In genomic region chr13:34320084-34320483, GRCh38 we compare ENCODE assay signal across 37 cellular contexts.
"Had no signal": no experiment of that assay in that cellular context is flagged by ENCODE, and none has a peak within 500 bp of the region (broad histone marks: within the 10 kb centered on the region; RNA-seq: fewer than 3 reads in every experiment).

No MANE protein-coding gene starts in this region.

- H3K9me3 ChIP-seq: adrenal gland, ascending aorta, body of pancreas, breast epithelium had no signal

- H3K27ac ChIP-seq: adrenal gland, ascending aorta, body of pancreas, brain microvascular endothelial cell, breast epithelium, cardiac muscle cell had no signal

- H3K4me3 ChIP-seq: adrenal gland, ascending aorta, body of pancreas, breast epithelium, cardiac muscle cell had no signal

- H3K4me1 Mint-ChIP-seq: activated naive CD4-positive, alpha-beta T cell treated with anti-CD3 and anti-CD28 coated beads, Interleukin-2, amount 10 ng/mL, durations not matched to agents 7 days and 5 days; activated naive CD4-positive, alpha-beta T cell treated with anti-CD3 and anti-CD28 coated beads, Interleukin-2, amount 50 U/mL, for 24 hours; activated naive CD8-positive, alpha-beta T cell treated with anti-CD3 and anti-CD28 coated beads for 36 hours; activated naive CD8-positive, alpha-beta T cell treated with anti-CD3 and anti-CD28 coated beads, Interleukin-2, amount 10 ng/mL, durations not matched to agents 7 days and 5 days; activated naive CD8-positive, alpha-beta T cell treated with anti-CD3 and anti-CD28 coated beads, Interleukin-2, amount 50 U/mL, for 24 hours; activated T-helper 17 cell treated with anti-CD3 and anti-CD28 coated beads, Interleukin-2, amount 50 U/mL, for 72 hours; central memory CD8-positive, alpha-beta T cell had no signal

- H3K4me3 Mint-ChIP-seq: activated naive CD4-positive, alpha-beta T cell treated with anti-CD3 and anti-CD28 coated beads for 36 hours; activated naive CD4-positive, alpha-beta T cell treated with anti-CD3 and anti-CD28 coated beads, Interleukin-2, amount 10 ng/mL, durations not matched to agents 7 days and 5 days; activated naive CD4-positive, alpha-beta T cell treated with anti-CD3 and anti-CD28 coated beads, Interleukin-2, amount 50 U/mL, for 24 hours; activated naive CD8-positive, alpha-beta T cell; activated naive CD8-positive, alpha-beta T cell treated with anti-CD3 and anti-CD28 coated beads for 36 hours; activated naive CD8-positive, alpha-beta T cell treated with anti-CD3 and anti-CD28 coated beads, Interleukin-2, amount 10 ng/mL, durations not matched to agents 7 days and 5 days; activated naive CD8-positive, alpha-beta T cell treated with anti-CD3 and anti-CD28 coated beads, Interleukin-2, amount 50 U/mL, for 24 hours; activated T-cell treated with anti-CD3 and anti-CD28 coated beads, Interleukin-2, amount 50 U/mL, for 24 hours; activated T-cell treated with anti-CD3 and anti-CD28 coated beads, Interleukin-2, amount 50 U/mL, for 4 hours; activated T-cell treated with anti-CD3 and anti-CD28 coated beads, Interleukin-2, amount 50 U/mL, for 72 hours; activated T-helper 1 cell treated with anti-CD3 and anti-CD28 coated beads, Interleukin-12 subunit alpha, Interleukin-12 subunit beta, Interleukin-2, Interleukin-4 antibody, amounts not matched to agents 30 ng/mL and 10 ng/mL and 1 ng/mL, durations not matched to agents 14 hours and 24 hours and 36 hours; activated T-helper 17 cell treated with anti-CD3 and anti-CD28 coated beads, Interleukin-2, amount 50 U/mL, for 72 hours; brain; central memory CD8-positive, alpha-beta T cell had no signal

- H3K4me1 ChIP-seq: adrenal gland, ascending aorta, breast epithelium had no signal

- DNase-seq: activated effector memory CD4-positive, alpha-beta T cell treated with anti-CD3 and anti-CD28 coated beads, Interleukin-2, amount 50 U/mL, for 16 hours; activated effector memory CD4-positive, alpha-beta T cell treated with Interleukin-2 at 50 U/mL for 16 hours; activated gamma-delta T cell; activated gamma-delta T cell treated with Interleukin-2 at 50 U/mL for 16 hours; activated naive CD4-positive, alpha-beta T cell; activated naive CD4-positive, alpha-beta T cell treated with anti-CD3 and anti-CD28 coated beads for 36 hours; activated naive CD4-positive, alpha-beta T cell treated with anti-CD3 and anti-CD28 coated beads, Interleukin-2, amount 10 ng/mL, durations not matched to agents 7 days and 5 days; activated naive CD4-positive, alpha-beta T cell treated with anti-CD3 and anti-CD28 coated beads, Interleukin-2, amount 50 U/mL, for 16 hours; activated naive CD4-positive, alpha-beta T cell treated with Interleukin-2 at 50 U/mL for 16 hours; activated naive CD8-positive, alpha-beta T cell treated with anti-CD3 and anti-CD28 coated beads for 36 hours; activated naive CD8-positive, alpha-beta T cell treated with anti-CD3 and anti-CD28 coated beads, Interleukin-2, amount 10 ng/mL, durations not matched to agents 7 days and 5 days; activated naive CD8-positive, alpha-beta T cell treated with anti-CD3 and anti-CD28 coated beads, Interleukin-2, amount 50 U/mL, for 24 hours; activated T-cell treated with anti-CD3 and anti-CD28 coated beads, Interleukin-2, amount 50 U/mL, for 24 hours; activated T-cell treated with anti-CD3 and anti-CD28 coated beads, Interleukin-2, amount 50 U/mL, for 4 hours; activated T-cell treated with anti-CD3 and anti-CD28 coated beads, Interleukin-2, amount 50 U/mL, for 48 hours; activated T-cell treated with anti-CD3 and anti-CD28 coated beads, Interleukin-2, amount 50 U/mL, for 72 hours; adrenal gland; amniotic stem cell; amygdala; anterior cingulate cortex; aorta; body of pancreas; brain microvascular endothelial cell; caudate nucleus; central memory CD4-positive, alpha-beta T cell; cerebellar nuclear complex had no signal

- H3K36me3 Mint-ChIP-seq: activated naive CD4-positive, alpha-beta T cell treated with anti-CD3 and anti-CD28 coated beads, Interleukin-2, amount 10 ng/mL, durations not matched to agents 7 days and 5 days; activated naive CD4-positive, alpha-beta T cell treated with anti-CD3 and anti-CD28 coated beads, Interleukin-2, amount 50 U/mL, for 24 hours; activated naive CD4-positive, alpha-beta T cell treated with anti-CD3 and anti-CD28 coated beads, Interleukin-2, amount 50 U/mL, for 72 hours; activated naive CD8-positive, alpha-beta T cell; activated naive CD8-positive, alpha-beta T cell treated with anti-CD3 and anti-CD28 coated beads for 36 hours; activated naive CD8-positive, alpha-beta T cell treated with anti-CD3 and anti-CD28 coated beads, Interleukin-2, amount 10 ng/mL, durations not matched to agents 7 days and 5 days; brain had no signal

- H3K27me3 Mint-ChIP-seq: activated naive CD4-positive, alpha-beta T cell treated with anti-CD3 and anti-CD28 coated beads, Interleukin-2, amount 10 ng/mL, durations not matched to agents 7 days and 5 days; activated naive CD4-positive, alpha-beta T cell treated with anti-CD3 and anti-CD28 coated beads, Interleukin-2, amount 50 U/mL, for 24 hours; activated naive CD8-positive, alpha-beta T cell; activated naive CD8-positive, alpha-beta T cell treated with anti-CD3 and anti-CD28 coated beads for 36 hours; activated naive CD8-positive, alpha-beta T cell treated with anti-CD3 and anti-CD28 coated beads, Interleukin-2, amount 10 ng/mL, durations not matched to agents 7 days and 5 days; activated naive CD8-positive, alpha-beta T cell treated with anti-CD3 and anti-CD28 coated beads, Interleukin-2, amount 50 U/mL, for 24 hours; activated T-cell treated with anti-CD3 and anti-CD28 coated beads, Interleukin-2, amount 50 U/mL, for 24 hours; activated T-helper 17 cell treated with anti-CD3 and anti-CD28 coated beads, Interleukin-2, amount 50 U/mL, for 72 hours; brain; central memory CD8-positive, alpha-beta T cell had no signal

- H3K27ac Mint-ChIP-seq: activated naive CD4-positive, alpha-beta T cell treated with anti-CD3 and anti-CD28 coated beads for 36 hours; activated naive CD4-positive, alpha-beta T cell treated with anti-CD3 and anti-CD28 coated beads, Interleukin-2, amount 10 ng/mL, durations not matched to agents 7 days and 5 days; activated naive CD4-positive, alpha-beta T cell treated with anti-CD3 and anti-CD28 coated beads, Interleukin-2, amount 50 U/mL, for 24 hours; activated naive CD4-positive, alpha-beta T cell treated with anti-CD3 and anti-CD28 coated beads, Interleukin-2, amount 50 U/mL, for 72 hours; activated naive CD8-positive, alpha-beta T cell; activated naive CD8-positive, alpha-beta T cell treated with anti-CD3 and anti-CD28 coated beads for 36 hours; activated naive CD8-positive, alpha-beta T cell treated with anti-CD3 and anti-CD28 coated beads, Interleukin-2, amount 10 ng/mL, durations not matched to agents 7 days and 5 days; activated naive CD8-positive, alpha-beta T cell treated with anti-CD3 and anti-CD28 coated beads, Interleukin-2, amount 50 U/mL, for 24 hours; activated T-cell treated with anti-CD3 and anti-CD28 coated beads, Interleukin-2, amount 50 U/mL, for 24 hours; activated T-cell treated with anti-CD3 and anti-CD28 coated beads, Interleukin-2, amount 50 U/mL, for 72 hours; activated T-helper 1 cell treated with anti-CD3 and anti-CD28 coated beads, Interleukin-12 subunit alpha, Interleukin-12 subunit beta, Interleukin-2, Interleukin-4 antibody, amounts not matched to agents 30 ng/mL and 10 ng/mL and 1 ng/mL, durations not matched to agents 14 hours and 24 hours and 36 hours; activated T-helper 17 cell treated with anti-CD3 and anti-CD28 coated beads, Interleukin-2, amount 50 U/mL, for 72 hours; activated T-helper 2 cell treated with anti-CD3 and anti-CD28 coated beads, Interferon-gamma antibody, Interleukin-2, Interleukin-4, amounts not matched to agents 10 μg/mL and 5 μg/mL and 100 μg/mL, durations not matched to agents 14 hours and 24 hours and 36 hours; brain had no signal

- H3K27me3 ChIP-seq: adrenal gland, ascending aorta, body of pancreas, brain microvascular endothelial cell, breast epithelium, cardiac muscle cell had no signal

- H3K9me3 Mint-ChIP-seq: activated naive CD4-positive, alpha-beta T cell treated with anti-CD3 and anti-CD28 coated beads for 36 hours; activated naive CD4-positive, alpha-beta T cell treated with anti-CD3 and anti-CD28 coated beads, Interleukin-2, amount 10 ng/mL, durations not matched to agents 7 days and 5 days; activated naive CD4-positive, alpha-beta T cell treated with anti-CD3 and anti-CD28 coated beads, Interleukin-2, amount 50 U/mL, for 24 hours; activated naive CD8-positive, alpha-beta T cell treated with anti-CD3 and anti-CD28 coated beads for 36 hours; activated naive CD8-positive, alpha-beta T cell treated with anti-CD3 and anti-CD28 coated beads, Interleukin-2, amount 10 ng/mL, durations not matched to agents 7 days and 5 days; activated T-cell treated with anti-CD3 and anti-CD28 coated beads, Interleukin-2, amount 50 U/mL, for 24 hours; brain had no signal

- H3K36me3 ChIP-seq: adrenal gland, ascending aorta, brain microvascular endothelial cell, breast epithelium, cardiac muscle cell had no signal
